ENCODE assay signal across 1 cellular context in the genomic region with DNA sequence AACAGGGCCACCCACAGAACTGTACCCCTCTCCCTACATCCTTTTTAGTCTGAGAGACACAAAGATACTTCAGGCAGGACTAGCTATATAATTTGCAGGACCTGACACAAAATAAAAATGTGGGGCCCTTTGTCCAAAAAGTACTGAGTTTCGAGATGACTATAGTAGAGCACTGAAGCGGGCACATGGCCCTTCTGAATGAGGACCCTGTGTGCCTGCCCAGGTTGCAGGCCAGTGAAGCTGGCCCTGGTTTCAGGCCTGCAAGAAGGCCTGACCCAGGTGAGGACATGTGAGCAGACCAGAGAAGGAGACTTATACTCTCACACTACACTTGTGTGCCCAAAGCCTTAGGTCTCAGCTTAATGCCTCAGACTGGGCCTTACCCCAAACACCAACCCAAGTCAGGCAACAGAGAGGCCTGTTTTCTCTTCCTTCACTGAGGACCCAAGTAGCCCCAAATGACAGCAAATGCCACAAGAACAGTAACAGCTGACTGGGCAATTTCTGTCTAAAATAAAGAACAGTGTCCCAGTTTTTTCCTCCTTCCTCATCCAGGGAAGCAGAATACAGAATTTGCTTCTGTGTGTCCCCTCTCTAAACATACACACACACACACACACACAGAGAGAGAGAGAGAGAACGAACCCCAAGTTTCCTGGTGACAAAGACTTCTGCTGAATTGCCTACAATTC.
TF ChIP-seq lines count a peak whose summit lies in the region.

No MANE protein-coding gene starts in this region.

TF ChIP-seq in WTC11, 78 proteins besides CTCF, POLR2A, EP300 and RAD21:
- TF ChIP-seq, protein P1, sequence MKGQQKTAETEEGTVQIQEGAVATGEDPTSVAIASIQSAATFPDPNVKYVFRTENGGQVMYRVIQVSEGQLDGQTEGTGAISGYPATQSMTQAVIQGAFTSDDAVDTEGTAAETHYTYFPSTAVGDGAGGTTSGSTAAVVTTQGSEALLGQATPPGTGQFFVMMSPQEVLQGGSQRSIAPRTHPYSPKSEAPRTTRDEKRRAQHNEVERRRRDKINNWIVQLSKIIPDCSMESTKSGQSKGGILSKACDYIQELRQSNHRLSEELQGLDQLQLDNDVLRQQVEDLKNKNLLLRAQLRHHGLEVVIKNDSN (CRISPR knock-in tag; IDR thresholded peaks at IDR 0.05), result no peak
- TF ChIP-seq, protein P2, sequence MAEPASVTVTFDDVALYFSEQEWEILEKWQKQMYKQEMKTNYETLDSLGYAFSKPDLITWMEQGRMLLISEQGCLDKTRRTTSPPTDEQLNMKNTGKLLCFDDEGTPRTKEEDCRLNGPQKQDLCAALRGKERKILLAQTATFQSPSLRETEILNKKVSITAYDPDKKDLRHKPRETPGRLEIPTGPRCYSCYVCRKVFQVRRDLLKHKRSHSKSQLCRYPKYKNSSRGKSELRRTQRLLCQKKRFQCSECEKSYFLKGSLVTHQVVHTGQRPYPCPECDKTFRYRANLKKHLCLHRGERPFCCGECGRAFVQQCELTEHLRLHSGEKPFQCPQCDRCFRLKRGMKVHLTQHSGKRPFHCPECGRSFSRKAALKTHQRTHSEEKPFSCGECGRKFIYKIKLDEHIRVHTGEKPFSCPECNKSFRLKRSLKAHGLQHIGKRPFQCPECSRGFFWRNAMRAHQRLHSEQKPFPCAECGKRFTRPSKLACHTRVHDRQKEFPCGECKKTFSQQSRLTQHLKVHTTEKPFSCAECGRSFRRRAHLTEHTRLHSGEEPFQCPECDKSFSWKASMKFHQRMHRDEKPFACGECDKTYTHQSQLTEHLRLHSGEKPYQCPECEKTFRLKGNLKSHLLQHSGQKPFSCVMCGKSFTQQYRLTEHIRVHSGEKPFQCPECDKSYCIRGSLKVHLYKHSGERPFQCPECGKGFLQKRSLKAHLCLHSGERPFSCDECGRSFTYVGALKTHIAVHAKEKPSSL (CRISPR knock-in tag; conservative IDR thresholded peaks at IDR 0.05), result no peak
- TF ChIP-seq PRRX2 (CRISPR knock-in tag; IDR thresholded peaks at IDR 0.05) (no peak), SOX15 (CRISPR knock-in tag; IDR thresholded peaks at IDR 0.05) (no peak), IRF2 (CRISPR knock-in tag; IDR thresholded peaks at IDR 0.05; ENCODE audit: borderline replicate concordance, low read depth) (no peak), ZNF219 (CRISPR knock-in tag; IDR thresholded peaks at IDR 0.05; ENCODE audit: borderline replicate concordance) (no peak), NR1H2 (CRISPR knock-in tag; IDR thresholded peaks at IDR 0.05) (no peak)
- TF ChIP-seq, protein P3, sequence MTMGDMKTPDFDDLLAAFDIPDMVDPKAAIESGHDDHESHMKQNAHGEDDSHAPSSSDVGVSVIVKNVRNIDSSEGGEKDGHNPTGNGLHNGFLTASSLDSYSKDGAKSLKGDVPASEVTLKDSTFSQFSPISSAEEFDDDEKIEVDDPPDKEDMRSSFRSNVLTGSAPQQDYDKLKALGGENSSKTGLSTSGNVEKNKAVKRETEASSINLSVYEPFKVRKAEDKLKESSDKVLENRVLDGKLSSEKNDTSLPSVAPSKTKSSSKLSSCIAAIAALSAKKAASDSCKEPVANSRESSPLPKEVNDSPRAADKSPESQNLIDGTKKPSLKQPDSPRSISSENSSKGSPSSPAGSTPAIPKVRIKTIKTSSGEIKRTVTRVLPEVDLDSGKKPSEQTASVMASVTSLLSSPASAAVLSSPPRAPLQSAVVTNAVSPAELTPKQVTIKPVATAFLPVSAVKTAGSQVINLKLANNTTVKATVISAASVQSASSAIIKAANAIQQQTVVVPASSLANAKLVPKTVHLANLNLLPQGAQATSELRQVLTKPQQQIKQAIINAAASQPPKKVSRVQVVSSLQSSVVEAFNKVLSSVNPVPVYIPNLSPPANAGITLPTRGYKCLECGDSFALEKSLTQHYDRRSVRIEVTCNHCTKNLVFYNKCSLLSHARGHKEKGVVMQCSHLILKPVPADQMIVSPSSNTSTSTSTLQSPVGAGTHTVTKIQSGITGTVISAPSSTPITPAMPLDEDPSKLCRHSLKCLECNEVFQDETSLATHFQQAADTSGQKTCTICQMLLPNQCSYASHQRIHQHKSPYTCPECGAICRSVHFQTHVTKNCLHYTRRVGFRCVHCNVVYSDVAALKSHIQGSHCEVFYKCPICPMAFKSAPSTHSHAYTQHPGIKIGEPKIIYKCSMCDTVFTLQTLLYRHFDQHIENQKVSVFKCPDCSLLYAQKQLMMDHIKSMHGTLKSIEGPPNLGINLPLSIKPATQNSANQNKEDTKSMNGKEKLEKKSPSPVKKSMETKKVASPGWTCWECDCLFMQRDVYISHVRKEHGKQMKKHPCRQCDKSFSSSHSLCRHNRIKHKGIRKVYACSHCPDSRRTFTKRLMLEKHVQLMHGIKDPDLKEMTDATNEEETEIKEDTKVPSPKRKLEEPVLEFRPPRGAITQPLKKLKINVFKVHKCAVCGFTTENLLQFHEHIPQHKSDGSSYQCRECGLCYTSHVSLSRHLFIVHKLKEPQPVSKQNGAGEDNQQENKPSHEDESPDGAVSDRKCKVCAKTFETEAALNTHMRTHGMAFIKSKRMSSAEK (CRISPR knock-in tag; IDR thresholded peaks at IDR 0.05; ENCODE audit: borderline replicate concordance), result no peak
- TF ChIP-seq, protein P4, sequence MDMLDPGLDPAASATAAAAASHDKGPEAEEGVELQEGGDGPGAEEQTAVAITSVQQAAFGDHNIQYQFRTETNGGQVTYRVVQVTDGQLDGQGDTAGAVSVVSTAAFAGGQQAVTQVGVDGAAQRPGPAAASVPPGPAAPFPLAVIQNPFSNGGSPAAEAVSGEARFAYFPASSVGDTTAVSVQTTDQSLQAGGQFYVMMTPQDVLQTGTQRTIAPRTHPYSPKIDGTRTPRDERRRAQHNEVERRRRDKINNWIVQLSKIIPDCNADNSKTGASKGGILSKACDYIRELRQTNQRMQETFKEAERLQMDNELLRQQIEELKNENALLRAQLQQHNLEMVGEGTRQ (CRISPR knock-in tag; IDR thresholded peaks at IDR 0.05), result no peak
